ENCODE assay signal across 16 cellular contexts in the genomic region with DNA sequence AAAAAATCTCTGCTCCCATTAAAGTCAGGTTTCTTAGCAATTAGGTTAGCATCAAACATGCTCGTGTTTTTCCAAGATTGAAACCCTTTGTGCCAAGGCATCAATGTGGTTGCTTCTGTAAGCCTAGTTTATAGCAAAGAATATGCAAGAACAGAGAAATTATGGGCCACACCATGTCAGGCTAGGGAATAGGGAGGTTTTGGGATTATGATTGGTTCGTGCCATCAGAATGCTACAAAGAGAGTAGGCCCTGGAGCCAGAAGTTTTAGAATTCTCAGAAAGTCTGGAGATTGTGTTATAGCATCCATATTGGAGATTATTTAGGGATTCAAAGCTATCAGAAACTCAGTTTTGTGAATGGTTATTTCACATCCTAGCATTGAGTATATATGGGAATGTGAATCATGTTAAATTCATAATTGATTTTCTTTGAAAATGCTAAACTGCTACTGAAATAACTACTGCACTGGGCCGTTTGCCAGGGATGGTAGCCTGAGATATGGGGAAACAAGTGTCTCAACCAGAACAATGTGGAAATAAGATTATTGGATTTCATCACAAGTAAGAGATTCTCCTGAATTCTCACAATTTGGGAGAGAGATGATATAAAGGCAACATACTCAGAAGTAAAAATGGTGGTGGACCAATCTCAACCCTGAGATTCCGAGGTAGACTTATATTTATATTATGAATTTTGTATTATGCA. TPM values are rescaled to one million over a fixed set of nuclear protein-coding genes. Genes with fewer than 3 reads are reported as not detected.
DNase-seq lines count a peak whose midpoint lies in the region; ATAC-seq and TF ChIP-seq lines count a peak whose summit lies in the region.
"Had no signal": no experiment of that assay in that cellular context is flagged by ENCODE, and none has a peak within 500 bp of the region (broad histone marks: within the 10 kb centered on the region; RNA-seq: fewer than 3 reads in every experiment).

No MANE protein-coding gene starts in this region.

- no peaks in the 10 kb centered on the region for H3K27me3 Mint-ChIP-seq in activated naive CD8-positive, alpha-beta T cell
- H3K27me3 Mint-ChIP-seq in activated naive CD8-positive, alpha-beta T cell treated with anti-CD3 and anti-CD28 coated beads, Interleukin-2, amount 50 U/mL, for 24 hours: no peaks in the 10 kb centered on the region
- H3K27me3 Mint-ChIP-seq: stimulated activated naive CD8-positive, alpha-beta T cell treated with anti-CD3 and anti-CD28 coated beads, Interleukin-15, amount 100 ng/mL, for 72 hours had no signal

- no peak for ATAC-seq in activated naive CD8-positive, alpha-beta T cell treated with anti-CD3 and anti-CD28 coated beads, Interleukin-2, amount 50 U/mL, for 24 hours
- no peak for ATAC-seq in HG03095 (IDR thresholded peaks at IDR 0.05; ENCODE audit: unreplicated experiment)
- ATAC-seq: PC-3 had no signal

- H3K4me1 Mint-ChIP-seq in activated naive CD8-positive, alpha-beta T cell (ENCODE audit: low read depth): peaks cover 78% of the 10 kb centered on the region
- peaks cover 78% of the 10 kb centered on the region for H3K4me1 Mint-ChIP-seq in activated naive CD8-positive, alpha-beta T cell treated with anti-CD3 and anti-CD28 coated beads, Interleukin-2, amount 50 U/mL, for 24 hours

- peak overlapping the region; percentile 89 for H3K27ac Mint-ChIP-seq in activated naive CD8-positive, alpha-beta T cell
- H3K27ac Mint-ChIP-seq in activated naive CD8-positive, alpha-beta T cell treated with anti-CD3 and anti-CD28 coated beads, Interleukin-2, amount 50 U/mL, for 24 hours: no peak overlapping the region

- no peak overlapping the region for H3K4me3 Mint-ChIP-seq in activated naive CD8-positive, alpha-beta T cell
- H3K4me3 Mint-ChIP-seq in activated naive CD8-positive, alpha-beta T cell treated with anti-CD3 and anti-CD28 coated beads, Interleukin-2, amount 50 U/mL, for 24 hours: no peak overlapping the region

- peaks cover 10% of the 10 kb centered on the region for H3K36me3 Mint-ChIP-seq in activated naive CD8-positive, alpha-beta T cell
- peaks cover 22% of the 10 kb centered on the region for H3K36me3 Mint-ChIP-seq in activated naive CD8-positive, alpha-beta T cell treated with anti-CD3 and anti-CD28 coated beads, Interleukin-2, amount 50 U/mL, for 24 hours (ENCODE audit: low read depth)

- no peak for TF ChIP-seq POLR2A in erythroblast (IDR thresholded peaks at IDR 0.05; ENCODE audit: low read length)

- H3K9me3 Mint-ChIP-seq in activated naive CD8-positive, alpha-beta T cell (ENCODE audit: low read depth): no peaks in the 10 kb centered on the region
- no peaks in the 10 kb centered on the region for H3K9me3 Mint-ChIP-seq in activated naive CD8-positive, alpha-beta T cell treated with anti-CD3 and anti-CD28 coated beads, Interleukin-2, amount 50 U/mL, for 24 hours
- H3K9me3 Mint-ChIP-seq: stimulated activated naive CD8-positive, alpha-beta T cell treated with anti-CD3 and anti-CD28 coated beads, Interleukin-15, amount 100 ng/mL, for 72 hours had no signal

- DNase-seq in activated naive CD8-positive, alpha-beta T cell treated with anti-CD3 and anti-CD28 coated beads, Interleukin-2, amount 50 U/mL, for 24 hours: no peak
- DNase-seq in MV-4-11 (lab: John Stamatoyannopoulos, UW) (peak; percentile 22), erythroblast (lab: John Stamatoyannopoulos, UW) (peak; percentile 11 to 12), renal cortical epithelial cell (ENCODE audit: low read depth) (peak; percentile 19), NCI-H2107 (lab: John Stamatoyannopoulos, UW) (no peak), GDM1 (lab: John Stamatoyannopoulos, UW) (no peak)
- DNase-seq: activated CD4-positive, alpha-beta T cell treated with anti-CD3 and anti-CD28 coated beads for 1 hour; activated T-cell treated with anti-CD3 and anti-CD28 coated beads, Interleukin-2, amount 50 U/mL, for 1 hour; DMS 273 treated with DMSO at 0.1 percent for 48 hours; midbrain; NCI-H146; PC-3; spleen; stimulated activated naive CD8-positive, alpha-beta T cell treated with anti-CD3 and anti-CD28 coated beads, Interleukin-15, amount 100 ng/mL, for 72 hours had no signal

RNA-seq across cellular contexts. Expression of a gene that starts 45.3 kb away (rescaled TPM):
- 40.6 and 56.3 TPM in 2 replicates for total RNA-seq in renal cortical epithelial cell

Comparison
In these comparisons a context has a peak if more than half of its experiments do, and no peak if none do; other contexts are left out.
1. DNase-seq: peak in MV-4-11 (single experiment), erythroblast (2 of 2) and renal cortical epithelial cell (single experiment); none in activated naive CD8-positive, alpha-beta T cell treated with anti-CD3 and anti-CD28 coated beads, Interleukin-2, amount 50 U/mL, for 24 hours (single experiment), NCI-H2107 (single experiment) and GDM1 (single experiment).